ENCODE assay signal across 25 cellular contexts in the genomic region with DNA sequence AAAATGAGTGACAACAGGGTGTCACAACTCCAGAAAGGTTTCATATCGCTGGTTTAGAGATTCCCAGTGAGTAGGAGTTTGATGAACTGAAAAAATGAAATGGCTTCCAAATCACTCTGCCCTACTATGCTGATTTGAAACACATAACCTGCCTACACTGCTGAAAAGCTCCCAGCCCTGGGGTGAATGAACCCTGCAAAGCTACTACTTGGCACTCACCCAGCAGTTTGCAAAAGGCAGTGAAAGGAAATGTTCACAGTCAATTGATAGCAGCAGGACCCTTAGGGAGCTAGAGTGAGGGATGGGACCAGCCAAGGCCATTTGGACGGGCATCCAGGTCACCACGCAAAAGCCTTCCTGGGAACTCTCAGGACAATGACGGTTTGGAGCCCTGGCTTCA. TPM values are rescaled to one million over a fixed set of nuclear protein-coding genes. Genes with fewer than 3 reads are reported as not detected.
DNase-seq lines count a peak whose midpoint lies in the region; ATAC-seq and TF ChIP-seq lines count a peak whose summit lies in the region.
"Had no signal": no experiment of that assay in that cellular context is flagged by ENCODE, and none has a peak within 500 bp of the region (broad histone marks: within the 10 kb centered on the region; RNA-seq: fewer than 3 reads in every experiment).

No MANE protein-coding gene starts in this region.

- in situ Hi-C loops in GM13976 (cut with MboI; ENCODE audit: low sequenced_read_pairs, unreplicated experiment) = no loop called here

- no peak overlapping the region for H3K27ac ChIP-seq in liver (ENCODE audit: low read depth in 1 of 2, low read length in 2 of 2)
- H3K27ac ChIP-seq: colonic mucosa, esophagus muscularis mucosa, gastrocnemius medialis, GM23248, RWPE1, sigmoid colon, thoracic aorta had no signal

- H3K27me3 ChIP-seq in liver (ENCODE audit: control insufficient read depth in 4 of 4, insufficient read depth in 4 of 4, low read length in 3 of 4) = no peaks in the 10 kb centered on the region
- H3K27me3 ChIP-seq: colonic mucosa, esophagus muscularis mucosa, gastrocnemius medialis, sigmoid colon had no signal

- H3K4me3 ChIP-seq in liver (ENCODE audit: low read depth in 1 of 3, low read length in 3 of 3) = no peak overlapping the region
- H3K4me3 ChIP-seq: colonic mucosa, esophagus muscularis mucosa, gastrocnemius medialis, GM23248, sigmoid colon, thoracic aorta had no signal

- 43% methylated on average over 4 of the region's 4 CpGs for WGBS in liver

- H3K9me3 ChIP-seq in liver (ENCODE audit: control insufficient read depth in 4 of 4, low read length in 3 of 4) = no peaks in the 10 kb centered on the region
- H3K9me3 ChIP-seq: colonic mucosa, esophagus muscularis mucosa, gastrocnemius medialis, sigmoid colon, thoracic aorta had no signal

- H3K36me3 ChIP-seq in liver (ENCODE audit: control insufficient read depth in 4 of 4, insufficient read depth in 3 of 4, low read depth in 1 of 4, low read length in 3 of 4) = no peaks in the 10 kb centered on the region
- H3K36me3 ChIP-seq: colonic mucosa, esophagus muscularis mucosa, gastrocnemius medialis, sigmoid colon, thoracic aorta had no signal

- no peak for TF ChIP-seq RAD21 in liver (IDR thresholded peaks at IDR 0.05)

- H3K4me1 ChIP-seq in liver (ENCODE audit: control insufficient read depth in 4 of 4, insufficient read depth in 4 of 4, low read length in 3 of 4) = peaks cover 12 to 31% (median 31%) of the 10 kb centered on the region in 4 donors
- H3K4me1 ChIP-seq: colonic mucosa had no signal

- no peak overlapping the region for H3K9ac ChIP-seq in liver (ENCODE audit: low read depth in 1 of 2, low read length in 2 of 2)
- H3K9ac ChIP-seq: GM23248 had no signal

- DNase-seq in DMS 273 (lab: John Stamatoyannopoulos, UW; ENCODE audit: unreplicated experiment) (peak; percentile 83), HuH-7 (ENCODE audit: low spot score) (peak; percentile 36), NCI-H82 (lab: John Stamatoyannopoulos, UW) (peak; percentile 64), GM13976 (ENCODE audit: low spot score) (no peak), SKM-1 treated with dmso at 0.1 percent for 144 hours (lab: John Stamatoyannopoulos, UW; ENCODE audit: unreplicated experiment) (no peak)
- DNase-seq: activated CD4-positive, alpha-beta T cell treated with anti-CD3 and anti-CD28 coated beads for 36 hours; activated naive CD4-positive, alpha-beta T cell; activated T-cell treated with anti-CD3 and anti-CD28 coated beads, Interleukin-2, amount 50 U/mL, for 4 hours; CD4-positive, CD25-positive, alpha-beta regulatory T cell; colonic mucosa; effector memory CD8-positive, alpha-beta T cell; gastrocnemius medialis; GM23248; islet precursor cell; KG1; NCI-H2029; NCI-H510A treated with DMSO at 0.1 percent for 48 hours; sigmoid colon; stimulated activated naive CD8-positive, alpha-beta T cell treated with anti-CD3 and anti-CD28 coated beads, Interleukin-15, Interleukin-2, amounts not matched to agents 100 U/mL and 50 U/mL, for 24 hours had no signal

- no peak for ATAC-seq in HG03354 (IDR thresholded peaks at IDR 0.05; ENCODE audit: poor library complexity, severe bottlenecking, unreplicated experiment)
- ATAC-seq: activated CD4-positive, alpha-beta T cell treated with anti-CD3 and anti-CD28 coated beads for 36 hours; activated T-cell treated with anti-CD3 and anti-CD28 coated beads, Interleukin-2, amount 50 U/mL, for 4 hours; effector memory CD8-positive, alpha-beta T cell; gastrocnemius medialis; natural killer cell treated with Interleukin-12 subunit alpha and Interleukin-12 subunit beta and Interleukin-15 and Interleukin-18, amount 100 ng/mL, for 72 hours; stimulated activated naive CD8-positive, alpha-beta T cell treated with anti-CD3 and anti-CD28 coated beads, Interleukin-15, Interleukin-2, amounts not matched to agents 100 U/mL and 50 U/mL, for 24 hours had no signal

- TF ChIP-seq CTCF in liver (IDR thresholded peaks at IDR 0.05; ENCODE audit: low read depth, low read length, missing input control) (no peak), GM13976 (IDR thresholded peaks at IDR 0.05; ENCODE audit: borderline replicate concordance, control extremely low read depth, extremely low read depth, insufficient read depth, missing control alignments) (no peak)

TF ChIP-seq in liver, 16 proteins besides CTCF, POLR2A, EP300 and RAD21:
- TF ChIP-seq EGR1 (IDR thresholded peaks at IDR 0.05; ENCODE audit: low read depth in 2 of 2) (no peak), RXRA (IDR thresholded peaks at IDR 0.05) (peak; percentile 77 to 80)

RNA-seq across cellular contexts. Expression of a gene that starts 44.4 kb away (rescaled TPM):
- total RNA-seq in liver = 100 to 1,000 TPM; 152 to 154 TPM
- 100 to 1,000 TPM; 154 to 179 TPM for polyA plus RNA-seq in liver

Comparison
In these comparisons a context has a peak if more than half of its experiments do, and no peak if none do; other contexts are left out.
1. DNase-seq: peak in DMS 273 (single experiment), HuH-7 (single experiment) and NCI-H82 (single experiment); none in GM13976 (single experiment) and SKM-1 treated with dmso at 0.1 percent for 144 hours (single experiment).